Comparison of ENCODE assay signal across 8 cellular contexts in the genomic region with DNA sequence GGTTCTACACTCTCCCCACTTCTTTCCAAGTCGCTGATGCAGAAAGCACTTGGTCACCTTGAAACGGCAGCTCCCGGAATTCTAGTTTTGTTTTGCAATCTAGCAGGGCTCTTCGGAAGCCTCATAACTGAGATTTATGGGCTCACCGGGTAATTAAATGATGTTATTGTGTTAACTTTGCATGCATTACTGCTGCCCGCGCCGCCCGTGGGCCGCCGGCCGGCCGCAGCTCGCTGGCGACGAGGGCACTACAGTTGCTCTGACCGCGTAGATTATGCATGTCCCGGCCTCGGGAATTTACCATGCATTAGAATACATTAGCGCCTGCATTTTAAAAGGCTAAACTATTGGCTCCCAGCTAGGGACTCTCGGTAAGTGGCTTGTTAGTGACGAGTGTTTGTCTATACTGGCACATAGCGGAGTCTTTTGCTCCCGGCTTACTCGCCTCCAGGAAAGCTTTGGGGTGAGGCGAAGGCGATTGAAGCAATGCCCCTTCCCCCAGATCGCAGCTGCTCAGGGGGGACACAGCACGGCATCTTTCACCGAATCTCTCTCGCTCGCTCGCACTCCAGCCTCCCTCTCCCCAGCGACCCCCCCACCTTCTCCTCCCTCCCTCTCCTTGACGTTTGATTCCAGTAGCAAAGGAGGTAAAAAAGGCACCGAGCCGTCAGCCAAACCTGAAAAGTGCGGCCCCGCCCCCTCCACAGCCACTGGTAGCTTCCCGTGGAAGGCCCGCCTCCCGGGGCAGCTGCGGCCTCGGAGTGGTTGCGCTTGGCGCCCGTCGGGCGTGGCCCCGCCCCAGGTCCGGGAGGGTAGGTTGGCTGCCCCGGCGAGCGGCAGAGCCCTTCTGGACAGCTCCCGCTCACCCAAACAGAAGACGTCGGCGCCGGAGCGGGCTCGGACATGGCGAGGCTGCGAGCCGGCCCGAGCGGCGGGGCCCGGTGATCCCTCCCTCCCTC. TPM values are rescaled to one million over a fixed set of nuclear protein-coding genes. Genes with fewer than 3 reads are reported as not detected.
A peak's percentile ranks its signal among the peaks of the same experiment; 100 is the strongest.
DNase-seq lines count a peak whose midpoint lies in the region; ATAC-seq, FAIRE-seq and TF ChIP-seq lines count a peak whose summit lies in the region.

TSS of gene ONECUT2 (plus strand) at position 839 of the 959 bp plus-strand sequence. CDS start 343 bp downstream, outside the sequence.

- no peak for FAIRE-seq in GM12891 (lab: Jason Lieb, UNC)

- no peak for TF ChIP-seq POLR2A in GM12891 (IDR thresholded peaks at IDR 0.05; ENCODE audit: low read depth, low read length)

- H3K27ac ChIP-seq in caudate nucleus (ENCODE audit: low read depth, low read length): peak within 1 kb of the TSS; percentile 52
- no peak within 1 kb of the TSS for H3K27ac ChIP-seq in skin epidermis

- H3K4me3 ChIP-seq in WI38 (ENCODE audit: low read depth, low read length) (peak within 1 kb of the TSS; percentile 50), skin epidermis (peak within 1 kb of the TSS; percentile 30 to 49 (median 43))

- DNase-seq in DMS79 (lab: John Stamatoyannopoulos, UW) (peak; percentile 93), NCI-H2171 treated with DMSO at 0.1 percent for 48 hours (lab: John Stamatoyannopoulos, UW) (peak; percentile 93), caudate nucleus (lab: John Stamatoyannopoulos, UW) (peak; percentile 31 to 98 (median 90)), inferior parietal cortex (ENCODE audit: extremely low spot score) (peak; percentile 69), GM12891 (ENCODE audit: insufficient read length, low spot score) (no peak)

- peak; percentile 80 for ATAC-seq in HG02885 (IDR thresholded peaks at IDR 0.05; ENCODE audit: poor library complexity, unreplicated experiment)

- TF ChIP-seq CTCF in WI38 (IDR thresholded peaks at IDR 0.05; ENCODE audit: low read depth, low read length): no peak

TF ChIP-seq in GM12891, 5 proteins besides CTCF, POLR2A, EP300 and RAD21:
- TF ChIP-seq POU2F2 (IDR thresholded peaks at IDR 0.05; ENCODE audit: low read depth, low read length) (no peak), SPI1 (IDR thresholded peaks at IDR 0.05; ENCODE audit: low read depth, low read length) (no peak), POLR2AphosphoS5 (IDR thresholded peaks at IDR 0.05; ENCODE audit: low read depth, low read length) (no peak), TAF1 (IDR thresholded peaks at IDR 0.05; ENCODE audit: low read depth, low read length) (no peak), PAX5 (IDR thresholded peaks at IDR 0.05; ENCODE audit: insufficient read depth, low read length, severe bottlenecking) (no peak)

RNA-seq across cellular contexts. Expression of gene ONECUT2, which starts in this region (rescaled TPM):
- 0.01 TPM for polyA plus RNA-seq in GM12891 (2012; ENCODE audit: low read depth, missing spikeins)
